In the genomic region with DNA sequence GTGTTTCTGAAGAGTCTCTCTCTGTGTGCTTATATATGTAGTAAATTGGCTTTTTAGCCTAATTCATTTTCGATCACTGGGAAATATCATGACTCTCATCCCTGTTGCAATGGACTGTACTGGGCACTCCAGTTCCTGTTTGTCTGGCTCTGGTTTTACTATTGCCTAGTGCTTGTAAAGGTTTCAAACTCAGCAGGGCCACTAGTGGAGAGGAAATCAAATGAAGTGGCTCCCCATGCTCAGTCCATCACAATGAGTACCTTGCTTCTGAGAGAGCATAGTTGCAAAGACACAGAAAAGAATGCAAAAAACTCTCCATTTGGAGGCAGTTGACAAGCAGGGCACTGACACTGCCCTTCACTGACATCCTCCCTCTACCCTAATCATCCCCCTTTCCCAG, we compare ENCODE assay signal across 29 cellular contexts.
"Had no signal": no experiment of that assay in that cellular context is flagged by ENCODE, and none has a peak within 500 bp of the region (broad histone marks: within the 10 kb centered on the region; RNA-seq: fewer than 3 reads in every experiment).

No MANE protein-coding gene starts in this region.

- FAIRE-seq: K562, RCC 7860 had no signal

- H3K9me3 Mint-ChIP-seq: activated naive CD4-positive, alpha-beta T cell treated with anti-CD3 and anti-CD28 coated beads, Interleukin-2, amount 50 U/mL, for 24 hours; activated T-cell treated with anti-CD3 and anti-CD28 coated beads, Interleukin-2, amount 50 U/mL, for 24 hours; activated T-helper 1 cell treated with anti-CD3 and anti-CD28 coated beads, Interleukin-12 subunit alpha, Interleukin-12 subunit beta, Interleukin-2, Interleukin-4 antibody, amounts not matched to agents 30 ng/mL and 10 ng/mL and 1 ng/mL, durations not matched to agents 14 hours and 24 hours and 36 hours; T-helper 1 cell treated with Interleukin-12 subunit alpha and Interleukin-12 subunit beta and Interleukin-4 antibody, amounts not matched to agents 30 μg/mL and 1 μg/mL, for 36 hours had no signal

- H3K36me3 ChIP-seq: breast epithelium, SJSA1 had no signal

- H3K4me1 ChIP-seq: breast epithelium, SJSA1 had no signal

- H3K27ac Mint-ChIP-seq: activated CD8-positive, alpha-beta memory T cell treated with anti-CD3 and anti-CD28 coated beads, Interleukin-2, amount 10 ng/mL, durations not matched to agents 7 days and 5 days; activated naive CD4-positive, alpha-beta T cell treated with anti-CD3 and anti-CD28 coated beads, Interleukin-2, amount 50 U/mL, for 24 hours; activated T-cell treated with anti-CD3 and anti-CD28 coated beads, Interleukin-2, amount 50 U/mL, for 24 hours; activated T-helper 1 cell treated with anti-CD3 and anti-CD28 coated beads, Interleukin-12 subunit alpha, Interleukin-12 subunit beta, Interleukin-2, Interleukin-4 antibody, amounts not matched to agents 30 ng/mL and 10 ng/mL and 1 ng/mL, durations not matched to agents 14 hours and 24 hours and 36 hours; T-helper 1 cell treated with Interleukin-12 subunit alpha and Interleukin-12 subunit beta and Interleukin-4 antibody, amounts not matched to agents 30 μg/mL and 1 μg/mL, for 36 hours had no signal

- H3K27me3 ChIP-seq: breast epithelium, SJSA1 had no signal

- ATAC-seq: activated CD8-positive, alpha-beta memory T cell treated with anti-CD3 and anti-CD28 coated beads, Interleukin-2, amount 10 ng/mL, durations not matched to agents 7 days and 5 days; K562; PC-3 had no signal

- H3K4me1 Mint-ChIP-seq: activated CD8-positive, alpha-beta memory T cell treated with anti-CD3 and anti-CD28 coated beads, Interleukin-2, amount 10 ng/mL, durations not matched to agents 7 days and 5 days; activated naive CD4-positive, alpha-beta T cell treated with anti-CD3 and anti-CD28 coated beads, Interleukin-2, amount 50 U/mL, for 24 hours had no signal

- H3K9me3 ChIP-seq: breast epithelium, SJSA1 had no signal

- H3K36me3 Mint-ChIP-seq: activated CD8-positive, alpha-beta memory T cell treated with anti-CD3 and anti-CD28 coated beads, Interleukin-2, amount 10 ng/mL, durations not matched to agents 7 days and 5 days; activated naive CD4-positive, alpha-beta T cell treated with anti-CD3 and anti-CD28 coated beads, Interleukin-2, amount 50 U/mL, for 24 hours had no signal

- H3K4me3 ChIP-seq: breast epithelium, K562, SJSA1 had no signal

- H3K4me3 Mint-ChIP-seq: activated CD8-positive, alpha-beta memory T cell treated with anti-CD3 and anti-CD28 coated beads, Interleukin-2, amount 10 ng/mL, durations not matched to agents 7 days and 5 days; activated naive CD4-positive, alpha-beta T cell treated with anti-CD3 and anti-CD28 coated beads, Interleukin-2, amount 50 U/mL, for 24 hours; activated T-cell treated with anti-CD3 and anti-CD28 coated beads, Interleukin-2, amount 50 U/mL, for 24 hours; activated T-helper 1 cell treated with anti-CD3 and anti-CD28 coated beads, Interleukin-12 subunit alpha, Interleukin-12 subunit beta, Interleukin-2, Interleukin-4 antibody, amounts not matched to agents 30 ng/mL and 10 ng/mL and 1 ng/mL, durations not matched to agents 14 hours and 24 hours and 36 hours; T-helper 1 cell treated with Interleukin-12 subunit alpha and Interleukin-12 subunit beta and Interleukin-4 antibody, amounts not matched to agents 30 μg/mL and 1 μg/mL, for 36 hours had no signal

- DNase-seq: activated CD4-positive, alpha-beta T cell treated with anti-CD3 and anti-CD28 coated beads for 48 hours; activated CD4-positive, alpha-beta T cell treated with anti-CD3 and anti-CD28 coated beads, Interleukin-2, amount 50 U/mL, for 48 hours; activated CD4-positive, CD25-positive, alpha-beta regulatory T cell treated with anti-CD3 and anti-CD28 coated beads, Interleukin-2, amount 50 U/mL, for 72 hours; activated CD8-positive, alpha-beta memory T cell treated with anti-CD3 and anti-CD28 coated beads, Interleukin-2, amount 10 ng/mL, durations not matched to agents 7 days and 5 days; activated effector memory CD4-positive, alpha-beta T cell treated with Interleukin-2 at 50 U/mL for 16 hours; activated naive CD4-positive, alpha-beta T cell; activated T-cell treated with anti-CD3 and anti-CD28 coated beads, Interleukin-2, amount 50 U/mL, for 24 hours; aorta; central memory CD4-positive, alpha-beta T cell; Karpas-422; MM.1S; NCI-H1105; NCI-H1436; NCI-H1694 treated with DMSO at 0.1 percent for 48 hours; NCI-H2081; NCI-H2171; NCI-H2227 treated with DMSO at 0.1 percent for 48 hours; NCI-H446 treated with DMSO at 0.1 percent for 48 hours; NCI-H526 treated with DMSO at 0.1 percent for 48 hours; NCI-H82; PC-3; SHP77 had no signal

- H3K27ac ChIP-seq: breast epithelium, SJSA1 had no signal
